In genomic region chr1:146386851-146387749, GRCh38 we compare ENCODE assay signal across 8 cellular contexts.
DNase-seq lines count a peak whose midpoint lies in the region; ATAC-seq, FAIRE-seq and TF ChIP-seq lines count a peak whose summit lies in the region.
"Not testable (repeated sequence)": the region's sequence is repeated elsewhere in the genome, so short reads cannot be mapped to it uniquely, and the experiment has no call there.

No MANE protein-coding gene starts in this region.

- not testable (repeated sequence) for H3K36me3 Mint-ChIP-seq in chondrocyte (ENCODE audit: low read depth)

- H3K4me1 ChIP-seq in kidney (ENCODE audit: control insufficient read depth in 1 of 2, insufficient read depth in 1 of 2, low read depth in 1 of 2, low read length in 2 of 2): not testable (repeated sequence)

- DNase-seq in CD1c-positive myeloid dendritic cell (ENCODE audit: extremely low spot score) (peak; percentile 93), NCI-H446 (lab: John Stamatoyannopoulos, UW) (peak; percentile 95), kidney (peak; percentile 93), smooth muscle cell of the brain vasculature (ENCODE audit: low read depth, low spot score) (peak; percentile 84)
- peak; percentile 27 for DNase-seq in activated CD4-positive, CD25-positive, alpha-beta regulatory T cell treated with anti-CD3 and anti-CD28 coated beads, Interleukin-2, amount 50 U/mL, for 16 hours (ENCODE audit: low read depth, low spot score)
- DNase-seq in chondrocyte (ENCODE audit: low spot score): not testable (repeated sequence)

- intact Hi-C loops in kidney (cut with DNase I): not testable (repeated sequence)

- peak overlapping the region; percentile 100 for H3K27ac Mint-ChIP-seq in chondrocyte (ENCODE audit: unreplicated experiment)

- H3K4me3 Mint-ChIP-seq in chondrocyte (ENCODE audit: unreplicated experiment): peak overlapping the region; percentile 89

- H3K9me3 Mint-ChIP-seq in chondrocyte (ENCODE audit: low read depth): not testable (repeated sequence)

- peak overlapping the region; percentile 55 to 66 for H3K4me3 ChIP-seq in kidney (ENCODE audit: low read length in 2 of 2)

- H3K4me1 Mint-ChIP-seq in chondrocyte (ENCODE audit: low read depth): not testable (repeated sequence)

- peak overlapping the region in 1 of 2 donors; percentile 81 for H3K9ac ChIP-seq in kidney (ENCODE audit: low read length in 2 of 2)

- H3K27ac ChIP-seq in kidney (ENCODE audit: low read depth in 2 of 2, low read length in 2 of 2): peak overlapping the region; percentile 79 to 87

- FAIRE-seq in kidney (lab: Jason Lieb, UNC): not testable (repeated sequence)

- ATAC-seq in GM19328 (IDR thresholded peaks at IDR 0.05; ENCODE audit: unreplicated experiment) (peak; percentile 96), HG03439 (IDR thresholded peaks at IDR 0.05; ENCODE audit: unreplicated experiment) (peak; percentile 87)

- H3K36me3 ChIP-seq in kidney (ENCODE audit: control insufficient read depth in 1 of 2, insufficient read depth in 2 of 2, low read length in 2 of 2): not testable (repeated sequence)

- H3K27me3 Mint-ChIP-seq in chondrocyte (ENCODE audit: low read depth): not testable (repeated sequence)

- H3K9me3 ChIP-seq in kidney (ENCODE audit: control insufficient read depth in 1 of 2, low read length in 2 of 2): not testable (repeated sequence)

- TF ChIP-seq CTCF in chondrocyte (IDR thresholded peaks at IDR 0.05); kidney (IDR thresholded peaks at IDR 0.05; ENCODE audit: borderline replicate concordance, extremely low read depth, insufficient read depth): not testable (repeated sequence)
